Comparison of ENCODE assay signal across 10 cellular contexts in the genomic region with DNA sequence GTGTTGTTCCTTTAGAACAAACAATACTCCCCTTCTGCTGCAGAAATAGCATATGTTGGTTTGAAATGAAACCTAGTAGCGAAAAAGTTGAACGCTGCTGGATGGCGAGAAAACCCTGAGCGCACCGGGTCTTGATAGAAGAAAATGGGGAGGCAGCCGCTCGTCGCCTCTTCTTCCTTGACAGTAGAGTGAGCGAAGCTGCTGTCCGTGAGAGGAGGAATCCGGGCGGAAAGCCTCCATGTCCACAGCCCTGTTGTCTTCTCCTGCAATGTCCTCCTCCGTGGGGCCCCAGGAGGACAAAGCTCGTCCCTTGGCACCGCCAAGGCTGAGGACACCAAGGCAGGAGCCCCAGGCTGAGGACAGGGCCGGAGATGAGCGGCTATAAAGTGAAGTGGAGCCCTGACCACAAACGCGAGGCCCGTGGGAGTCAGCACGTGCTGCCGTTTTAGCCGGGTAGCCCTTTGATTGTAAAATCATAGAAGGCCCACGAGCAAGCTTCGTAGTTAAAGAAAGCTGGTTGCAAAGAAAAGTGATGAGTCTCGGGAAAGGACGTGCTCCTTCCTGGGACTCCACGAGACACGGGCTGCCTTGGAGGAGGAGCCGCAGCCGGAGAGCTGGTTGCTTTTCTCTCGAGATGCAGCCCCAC. TPM values are rescaled to one million over a fixed set of nuclear protein-coding genes. Genes with fewer than 3 reads are reported as not detected.
A peak's percentile ranks its signal among the peaks of the same experiment; 100 is the strongest.
DNase-seq lines count a peak whose midpoint lies in the region; TF ChIP-seq lines count a peak whose summit lies in the region.
"Had no signal": no experiment of that assay in that cellular context is flagged by ENCODE, and none has a peak within 500 bp of the region (broad histone marks: within the 10 kb centered on the region; RNA-seq: fewer than 3 reads in every experiment).

No MANE protein-coding gene starts in this region.

- H4K20me1 ChIP-seq in PC-9 (ENCODE audit: insufficient read depth), result no peaks in the 10 kb centered on the region

- H3K36me3 ChIP-seq in neuronal stem cell (replicated peaks in 1 of 2; ENCODE audit: control insufficient read depth in 2 of 2, insufficient read depth in 2 of 2, low read length in 2 of 2) (no peaks in the 10 kb centered on the region), PC-9 (ENCODE audit: low read depth) (no peaks in the 10 kb centered on the region)
- H3K36me3 ChIP-seq: colonic mucosa had no signal

- POLR2A ChIA-PET in AG04449 (lab: Yijun Ruan, JAX) (no interaction called here), PC-9 (lab: Charles Lee; ENCODE audit: unreplicated experiment) (no interaction called here)

- 0 out of 2 replicates have a peak overlapping the region, but pooled peaks have one; percentile 4 for H3K4me3 ChIP-seq in AG04449 (ENCODE audit: low read depth, low read length)
- H3K4me3 ChIP-seq in neuronal stem cell (ENCODE audit: low read length in 2 of 2), result no peak overlapping the region
- H3K4me3 ChIP-seq in PC-9, result no peak overlapping the region
- H3K4me3 ChIP-seq: colonic mucosa had no signal

- peak overlapping the region; percentile 29 for H3K18ac ChIP-seq in neuronal stem cell (ENCODE audit: low read length)

- intact Hi-C loops in PC-9 (cut with micrococcal nuclease; ENCODE audit: unreplicated experiment), result loop anchor here (1.0 to 5.0 kb wide), 3 partner anchors 253 to 387 kb away; no protein-coding TSS in a partner anchor

- no peaks in the 10 kb centered on the region for H3K79me2 ChIP-seq in PC-9 (ENCODE audit: low read depth)

- H3K4me1 ChIP-seq in neuronal stem cell (ENCODE audit: control insufficient read depth in 2 of 2, insufficient read depth in 1 of 2, low read depth in 1 of 2, low read length in 2 of 2) (peaks cover 6 to 16% of the 10 kb centered on the region in 2 donors), PC-9 (replicated peaks; ENCODE audit: insufficient read depth) (no peaks in the 10 kb centered on the region)
- H3K4me1 ChIP-seq: colonic mucosa had no signal

- WGBS in neuronal stem cell (ENCODE audit: extremely low coverage in 2 of 2, insufficient read length in 2 of 2, insufficient replicate concordance in 1 of 2), 2 donors, result no CpG with 5 or more reads among the region's 32 CpGs

- no peak overlapping the region for H4K91ac ChIP-seq in neuronal stem cell (ENCODE audit: low read depth, low read length, poor library complexity)

- peak overlapping the region; percentile 18 for H2BK12ac ChIP-seq in neuronal stem cell (ENCODE audit: low read length)

- H2BK15ac ChIP-seq in neuronal stem cell (ENCODE audit: low read length), result no peak overlapping the region

- H3K9me3 ChIP-seq in neuronal stem cell (replicated peaks in 1 of 2; ENCODE audit: control insufficient read depth in 2 of 2, insufficient read depth in 1 of 2, low read depth in 1 of 2, low read length in 2 of 2) (peaks cover under 1 to 5% of the 10 kb centered on the region in 2 donors), PC-9 (ENCODE audit: insufficient read depth, low read depth) (no peaks in the 10 kb centered on the region)
- H3K9me3 ChIP-seq: colonic mucosa had no signal

- H3F3A ChIP-seq in PC-9 (ENCODE audit: insufficient read depth, low read depth), result no peaks in the 10 kb centered on the region

- no peak overlapping the region for H2BK5ac ChIP-seq in neuronal stem cell (ENCODE audit: low read length)

- H2AFZ ChIP-seq in neuronal stem cell (ENCODE audit: low read length) (peak overlapping the region; percentile 86), PC-9 (no peak overlapping the region)

- DNase-seq in AG04449 (ENCODE audit: low read depth, low spot score) (no peak), neuronal stem cell (ENCODE audit: low spot score) (no peak), PC-9 (no peak), hypothalamus (lab: John Stamatoyannopoulos, UW) (no peak), NCI-H2029 treated with DMSO at 0.1 percent for 48 hours (lab: John Stamatoyannopoulos, UW) (no peak)
- DNase-seq: colonic mucosa, NCI-H1048, NCI-H526 treated with DMSO at 0.1 percent for 48 hours had no signal

- H3K27me3 ChIP-seq in neuronal stem cell (ENCODE audit: control insufficient read depth in 3 of 3, insufficient read depth in 3 of 3, low read depth in 1 of 3, low read length in 3 of 3) (no peaks in the 10 kb centered on the region), PC-9 (ENCODE audit: insufficient read depth, low read depth) (peaks cover 95% of the 10 kb centered on the region)
- H3K27me3 ChIP-seq: colonic mucosa had no signal

- no TSS peak for BruUV-seq in PC-9 (replicated peaks; lab: Mats Ljungman, UMichigan)

- H3K4me2 ChIP-seq in neuronal stem cell (ENCODE audit: insufficient read depth, low read length, poor library complexity, severe bottlenecking) (no peak overlapping the region), PC-9 (no peak overlapping the region)

- H3K79me1 ChIP-seq in neuronal stem cell (ENCODE audit: low read depth, low read length), result no peaks in the 10 kb centered on the region

- no peak overlapping the region for H3K4ac ChIP-seq in neuronal stem cell (ENCODE audit: low read length)

- H2BK120ac ChIP-seq in neuronal stem cell (ENCODE audit: low read depth, low read length), result no peak overlapping the region

- TF ChIP-seq CTCF in AG04449 (IDR thresholded peaks at IDR 0.05; ENCODE audit: insufficient read depth, low read length, missing control alignments) (no peak), C4-2B (conservative IDR thresholded peaks at IDR 0.05) (peak; percentile 54), VCaP (conservative IDR thresholded peaks at IDR 0.05) (peak; percentile 24), PC-9 (conservative IDR thresholded peaks at IDR 0.05) (no peak; the same call in 1 of the 2 replicates)

- no peak overlapping the region for H4K8ac ChIP-seq in neuronal stem cell (ENCODE audit: low read depth, low read length)

- H3K9ac ChIP-seq in neuronal stem cell (ENCODE audit: low read depth, low read length, poor library complexity), result no peak overlapping the region

- CTCF ChIA-PET in AG04449 (lab: Yijun Ruan, JAX), result interaction anchor here (0.6 to 6.2 kb wide), 16 partner anchors 10 to 278 kb away, joined by 3 to 80 read pairs (median 6); partner anchors contain the start of gene MRPL36
- CTCF ChIA-PET in PC-9 (lab: Charles Lee), result interaction anchor here (0.6 to 1.5 kb wide), 2 partner anchors 13 to 1124 kb away, joined by 4 to 7 read pairs; no protein-coding TSS in a partner anchor

- H3K9me2 ChIP-seq in PC-9 (ENCODE audit: insufficient read depth), result no peaks in the 10 kb centered on the region

- no peak overlapping the region for H3K27ac ChIP-seq in C4-2B
- H3K27ac ChIP-seq in VCaP, result no peak overlapping the region
- H3K27ac ChIP-seq in neuronal stem cell (replicated peaks; ENCODE audit: low read length), result no peak overlapping the region
- H3K27ac ChIP-seq in PC-9, result no peak overlapping the region
- H3K27ac ChIP-seq: colonic mucosa had no signal

- no peak overlapping the region for H3K23ac ChIP-seq in neuronal stem cell (ENCODE audit: low read depth, low read length, poor library complexity)

- peak overlapping the region; percentile 2 for H2AK5ac ChIP-seq in neuronal stem cell (ENCODE audit: low read depth, low read length)

- no peak overlapping the region for H3K14ac ChIP-seq in neuronal stem cell (ENCODE audit: low read length)

RNA-seq across cellular contexts. Expression of gene MRPL36, which starts 35.6 kb away (rescaled TPM):
- polyA plus RNA-seq in neuronal stem cell (2013, experiment 1 of 2), result 54.5 TPM
- 56.1 TPM for polyA plus RNA-seq in neuronal stem cell (2013, experiment 2 of 2)
- total RNA-seq in PC-9 (2021), result 143 and 145 TPM in 2 replicates

RNA-seq across cellular contexts. Expression of gene NDUFS6, which starts 37.1 kb away (rescaled TPM):
- polyA plus RNA-seq in neuronal stem cell (2013, experiment 1 of 2), result 149 TPM
- polyA plus RNA-seq in neuronal stem cell (2013, experiment 2 of 2), result 147 TPM
- 153 and 163 TPM in 2 replicates for total RNA-seq in PC-9 (2021)

Comparison
In these comparisons a context has a peak if more than half of its experiments do, and no peak if none do; other contexts are left out.
1. CTCF ChIP-seq: peak in C4-2B (single experiment) and VCaP (single experiment); none in AG04449 (single experiment) and PC-9 (single experiment).